19 cellular contexts compared by ENCODE assay signal in the genomic region with DNA sequence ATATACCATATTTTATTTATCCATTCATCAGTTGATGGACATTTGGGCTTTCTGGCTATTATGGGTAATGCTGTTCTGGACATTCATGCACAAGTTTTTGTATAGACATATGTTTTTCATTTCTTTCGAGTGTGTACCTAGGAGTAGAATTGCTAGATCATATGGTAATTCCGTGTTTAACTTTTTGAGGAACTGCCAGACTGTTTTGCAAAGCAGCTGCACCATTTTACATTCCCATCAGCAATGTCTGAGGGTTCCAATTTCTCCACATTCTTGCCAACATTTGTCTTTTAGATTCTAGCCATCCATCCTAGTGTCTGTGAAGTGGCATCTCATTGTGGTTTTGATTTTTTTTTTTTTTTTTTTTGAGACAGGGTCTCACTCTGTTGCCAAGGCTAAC. TPM values are rescaled to one million over a fixed set of nuclear protein-coding genes. Genes with fewer than 3 reads are reported as not detected.
DNase-seq lines count a peak whose midpoint lies in the region; ATAC-seq, FAIRE-seq and TF ChIP-seq lines count a peak whose summit lies in the region.
"Had no signal": no experiment of that assay in that cellular context is flagged by ENCODE, and none has a peak within 500 bp of the region (broad histone marks: within the 10 kb centered on the region; RNA-seq: fewer than 3 reads in every experiment).

No MANE protein-coding gene starts in this region.

- TF ChIP-seq CTCF in type B pancreatic cell (conservative IDR thresholded peaks at IDR 0.05): no peak
- TF ChIP-seq CTCF in CD8-positive, alpha-beta T cell (IDR thresholded peaks at IDR 0.05): no peak

- intact Hi-C loops in CD8-positive, alpha-beta T cell (cut with DNase I, micrococcal nuclease): no loop called here

- H3K4me3 Mint-ChIP-seq in type B pancreatic cell: no peak overlapping the region
- H3K4me3 Mint-ChIP-seq in CD8-positive, alpha-beta T cell: no peak overlapping the region
- H3K4me3 Mint-ChIP-seq: activated naive CD8-positive, alpha-beta T cell treated with anti-CD3 and anti-CD28 coated beads for 36 hours; T-helper 1 cell treated with Interleukin-12 subunit alpha and Interleukin-12 subunit beta and Interleukin-4 antibody, amounts not matched to agents 30 μg/mL and 1 μg/mL, for 36 hours had no signal

- POLR2A ChIA-PET in CD8-positive, alpha-beta T cell (lab: Charles Lee): no interaction called here

- peaks cover 20% of the 10 kb centered on the region for H3K4me1 ChIP-seq in BLaER1
- H3K4me1 ChIP-seq in adipocyte (ENCODE audit: control insufficient read depth, insufficient read depth, low read length): no peaks in the 10 kb centered on the region
- H3K4me1 ChIP-seq in CD8-positive, alpha-beta T cell (ENCODE audit: insufficient read depth, low read length): no peaks in the 10 kb centered on the region

- H3K9me3 ChIP-seq in BLaER1 (0 out of 2 replicates have a peak, but pooled peaks cover 5% of the 10 kb centered on the region), adipocyte (ENCODE audit: control insufficient read depth, low read length) (no peaks in the 10 kb centered on the region)
- no peaks in the 10 kb centered on the region for H3K9me3 ChIP-seq in CD8-positive, alpha-beta T cell (ENCODE audit: low read length)
- H3K9me3 ChIP-seq: ovary had no signal

- no peak overlapping the region for H3K4me3 ChIP-seq in BLaER1
- no peak overlapping the region for H3K4me3 ChIP-seq in adipocyte (ENCODE audit: low read length)
- H3K4me3 ChIP-seq in CD8-positive, alpha-beta T cell (ENCODE audit: low read depth, low read length): no peak overlapping the region
- H3K4me3 ChIP-seq: ovary, skin epidermis had no signal

- peaks cover 5% of the 10 kb centered on the region for H3K4me1 Mint-ChIP-seq in type B pancreatic cell (ENCODE audit: unreplicated experiment)
- no peaks in the 10 kb centered on the region for H3K4me1 Mint-ChIP-seq in CD8-positive, alpha-beta T cell (ENCODE audit: low read depth)
- H3K4me1 Mint-ChIP-seq: activated naive CD8-positive, alpha-beta T cell treated with anti-CD3 and anti-CD28 coated beads for 36 hours had no signal

- H3K4me2 ChIP-seq in BLaER1: 0 out of 2 replicates have a peak overlapping the region, but pooled peaks have one; percentile 14

- H3K27me3 Mint-ChIP-seq in type B pancreatic cell: no peaks in the 10 kb centered on the region
- no peaks in the 10 kb centered on the region for H3K27me3 Mint-ChIP-seq in CD8-positive, alpha-beta T cell (ENCODE audit: low read depth)
- H3K27me3 Mint-ChIP-seq: activated naive CD8-positive, alpha-beta T cell treated with anti-CD3 and anti-CD28 coated beads for 36 hours had no signal

- CTCF ChIA-PET in CD8-positive, alpha-beta T cell (lab: Charles Lee): no interaction called here

- no peaks in the 10 kb centered on the region for H3K9me3 Mint-ChIP-seq in type B pancreatic cell
- H3K9me3 Mint-ChIP-seq in CD8-positive, alpha-beta T cell: no peaks in the 10 kb centered on the region
- H3K9me3 Mint-ChIP-seq: T-helper 1 cell treated with Interleukin-12 subunit alpha and Interleukin-12 subunit beta and Interleukin-4 antibody, amounts not matched to agents 30 μg/mL and 1 μg/mL, for 36 hours had no signal

- H3K9ac ChIP-seq in BLaER1 (no peak overlapping the region), adipocyte (ENCODE audit: low read length) (no peak overlapping the region)

- FAIRE-seq in GM19239 (lab: Jason Lieb, UNC): peak; percentile 76
- FAIRE-seq: endothelial cell of umbilical vein had no signal

- no peak overlapping the region for H3K27ac ChIP-seq in BLaER1
- no peak overlapping the region for H3K27ac ChIP-seq in CD8-positive, alpha-beta T cell (ENCODE audit: low read depth, low read length)
- H3K27ac ChIP-seq: ovary had no signal

- H3K36me3 Mint-ChIP-seq in type B pancreatic cell: peaks cover 32% of the 10 kb centered on the region
- no peaks in the 10 kb centered on the region for H3K36me3 Mint-ChIP-seq in CD8-positive, alpha-beta T cell
- H3K36me3 Mint-ChIP-seq: activated naive CD8-positive, alpha-beta T cell treated with anti-CD3 and anti-CD28 coated beads for 36 hours had no signal

- H4K20me1 ChIP-seq in BLaER1: peaks cover 64% of the 10 kb centered on the region

- ATAC-seq in HG03432 (IDR thresholded peaks at IDR 0.05; ENCODE audit: unreplicated experiment): peak; percentile 11
- no peak for ATAC-seq in CD8-positive, alpha-beta T cell

- no peak for DNase-seq in GM19239 (ENCODE audit: insufficient read length, low spot score)
- peak; percentile 65 for DNase-seq in adipocyte (ENCODE audit: low read depth)
- DNase-seq in T1000 (lab: John Stamatoyannopoulos, UW): no peak
- no peak for DNase-seq in type B pancreatic cell (ENCODE audit: extremely low spot score, unreplicated experiment)
- no peak for DNase-seq in CD8-positive, alpha-beta T cell
- no peak for DNase-seq in H4 (ENCODE audit: low spot score)
- DNase-seq: activated CD4-positive, alpha-beta T cell treated with anti-CD3 and anti-CD28 coated beads for 1 hour; activated CD8-positive, alpha-beta memory T cell treated with anti-CD3 and anti-CD28 coated beads, Interleukin-2, amount 50 U/mL, for 48 hours; activated naive CD8-positive, alpha-beta T cell treated with anti-CD3 and anti-CD28 coated beads for 36 hours; central memory CD4-positive, alpha-beta T cell; head of caudate nucleus; NCI-H1694 treated with DMSO at 0.1 percent for 48 hours; NCI-H524 had no signal

- peaks cover 66% of the 10 kb centered on the region for H3K36me3 ChIP-seq in BLaER1
- peaks cover 17% of the 10 kb centered on the region for H3K36me3 ChIP-seq in adipocyte (ENCODE audit: control insufficient read depth, insufficient read depth, low read length, severe bottlenecking)
- H3K36me3 ChIP-seq in CD8-positive, alpha-beta T cell (ENCODE audit: insufficient read depth, low read length): no peaks in the 10 kb centered on the region
- H3K36me3 ChIP-seq: ovary had no signal

- H3K27ac Mint-ChIP-seq in type B pancreatic cell: no peak overlapping the region
- H3K27ac Mint-ChIP-seq in CD8-positive, alpha-beta T cell: no peak overlapping the region
- H3K27ac Mint-ChIP-seq: activated naive CD8-positive, alpha-beta T cell treated with anti-CD3 and anti-CD28 coated beads for 36 hours; T-helper 1 cell treated with Interleukin-12 subunit alpha and Interleukin-12 subunit beta and Interleukin-4 antibody, amounts not matched to agents 30 μg/mL and 1 μg/mL, for 36 hours had no signal

- H3K27me3 ChIP-seq in BLaER1 (no peaks in the 10 kb centered on the region), adipocyte (replicated peaks; ENCODE audit: control insufficient read depth, insufficient read depth, low read length) (no peaks in the 10 kb centered on the region)
- H3K27me3 ChIP-seq in CD8-positive, alpha-beta T cell (ENCODE audit: insufficient read depth, low read length): no peaks in the 10 kb centered on the region
- H3K27me3 ChIP-seq: ovary had no signal

RNA-seq across cellular contexts. Expression of a gene that starts 20.8 kb away (rescaled TPM):
- 56.0 and 70.3 TPM in 2 replicates for total RNA-seq in type B pancreatic cell (ENCODE audit: low replicate concordance)
- 1 to 10 TPM in 1 of 2 experiments, under 1 TPM in 1; 0.84 to 2.3 TPM for total RNA-seq in CD8-positive, alpha-beta T cell
- 7.2 and 7.6 TPM in 2 replicates for total RNA-seq in H4 (2014; rRNA removed; shearing (Covaris generic))
